ENCODE assay signal across 8 cellular contexts in the genomic region with DNA sequence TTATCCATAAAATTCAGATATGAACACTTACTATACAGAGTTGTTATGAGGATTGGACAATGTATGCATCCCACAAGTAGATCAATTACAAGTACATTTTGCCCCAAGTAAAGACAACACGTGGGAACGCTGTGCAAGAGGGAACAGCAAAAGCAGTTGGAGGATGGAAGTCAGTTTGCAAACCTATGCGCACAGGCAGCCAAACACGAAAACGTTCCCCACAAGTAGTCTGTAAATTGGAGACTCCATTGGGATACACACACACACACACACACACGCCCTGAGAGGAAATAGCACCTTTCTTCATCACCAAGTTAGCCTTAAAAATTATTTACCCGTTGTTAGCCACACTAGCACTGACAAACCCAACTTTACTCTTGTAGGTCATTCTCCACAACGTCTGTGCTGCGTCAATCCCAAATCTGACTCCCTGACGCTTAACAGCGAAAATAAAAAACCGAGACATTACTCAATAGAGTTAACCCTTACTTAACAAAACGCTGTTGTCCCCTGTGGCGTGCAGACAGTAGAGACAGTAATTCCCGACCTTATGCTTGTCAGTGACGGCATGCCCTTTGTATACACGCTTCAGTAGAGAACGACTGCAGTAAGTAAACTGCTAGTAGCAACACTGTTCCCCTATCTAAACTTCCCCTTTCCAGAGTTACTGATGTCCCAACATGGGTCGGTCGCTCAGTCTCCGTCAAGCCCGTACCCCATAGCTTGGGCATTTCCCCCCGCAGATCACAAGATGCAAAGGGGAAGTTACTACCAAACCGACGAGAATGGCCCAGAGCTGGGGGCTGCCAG. TPM values are rescaled to one million over a fixed set of nuclear protein-coding genes. Genes with fewer than 3 reads are reported as not detected.
DNase-seq lines count a peak whose midpoint lies in the region; ATAC-seq and TF ChIP-seq lines count a peak whose summit lies in the region.

No MANE protein-coding gene starts in this region.

- H3K9me3 Mint-ChIP-seq in activated T-helper 17 cell treated with anti-CD3 and anti-CD28 coated beads, Interleukin-2, amount 50 U/mL, for 72 hours: no peaks in the 10 kb centered on the region

- H3K27ac Mint-ChIP-seq in activated T-helper 17 cell treated with anti-CD3 and anti-CD28 coated beads, Interleukin-2, amount 50 U/mL, for 72 hours: peak overlapping the region; percentile 58

- H3K4me1 Mint-ChIP-seq in activated T-helper 17 cell treated with anti-CD3 and anti-CD28 coated beads, Interleukin-2, amount 50 U/mL, for 72 hours: peaks cover 29% of the 10 kb centered on the region

- DNase-seq in AG20443 (ENCODE audit: low spot score) (peak; percentile 47), NCI-H2227 (lab: John Stamatoyannopoulos, UW; ENCODE audit: unreplicated experiment) (peak; percentile 38), glomerular visceral epithelial cell (ENCODE audit: extremely low spot score) (peak; percentile 61), omental fat pad (ENCODE audit: low spot score) (peak; percentile 27), LoVo (ENCODE audit: low spot score) (no peak)

- TF ChIP-seq CTCF in omental fat pad (IDR thresholded peaks at IDR 0.05): no peak

- H3K4me3 Mint-ChIP-seq in activated T-helper 17 cell treated with anti-CD3 and anti-CD28 coated beads, Interleukin-2, amount 50 U/mL, for 72 hours: peak overlapping the region; percentile 92

- no peaks in the 10 kb centered on the region for H3K36me3 Mint-ChIP-seq in activated T-helper 17 cell treated with anti-CD3 and anti-CD28 coated beads, Interleukin-2, amount 50 U/mL, for 72 hours (ENCODE audit: low read depth)

- ATAC-seq in GM18505 (IDR thresholded peaks at IDR 0.05; ENCODE audit: unreplicated experiment) (peak; percentile 65), HG02852 (IDR thresholded peaks at IDR 0.05; ENCODE audit: unreplicated experiment) (peak; percentile 65), omental fat pad (ENCODE audit: low FRiP score) (peak; percentile 66)
- peak; percentile 56 for ATAC-seq in activated T-helper 17 cell treated with anti-CD3 and anti-CD28 coated beads, Interleukin-2, amount 50 U/mL, for 72 hours (replicated peaks)

- no peaks in the 10 kb centered on the region for H3K27me3 Mint-ChIP-seq in activated T-helper 17 cell treated with anti-CD3 and anti-CD28 coated beads, Interleukin-2, amount 50 U/mL, for 72 hours

- no peak for TF ChIP-seq POLR2A in GM18505 (IDR thresholded peaks at IDR 0.05; ENCODE audit: borderline replicate concordance, extremely low read depth, insufficient read depth, insufficient read length)

RNA-seq across cellular contexts. Expression of a gene that starts 0.7 kb away (rescaled TPM):
- 10 to 100 TPM in 1 of 2 donors, 1 to 10 TPM in 1; 10.0 to 13.6 TPM for total RNA-seq in activated T-helper 17 cell treated with anti-CD3 and anti-CD28 coated beads, Interleukin-2, amount 50 U/mL, for 72 hours
- total RNA-seq in omental fat pad: 10 to 100 TPM; 27.1 to 37.8 (median 35.1) TPM
